Comparison of ENCODE assay signal across 22 cellular contexts in genomic region chr16:4089251-4089810, GRCh38. TPM values are rescaled to one million over a fixed set of nuclear protein-coding genes. Genes with fewer than 3 reads are reported as not detected.
DNase-seq lines count a peak whose midpoint lies in the region; ATAC-seq and TF ChIP-seq lines count a peak whose summit lies in the region.
"Had no signal": no experiment of that assay in that cellular context is flagged by ENCODE, and none has a peak within 500 bp of the region (broad histone marks: within the 10 kb centered on the region; RNA-seq: fewer than 3 reads in every experiment).

No MANE protein-coding gene starts in this region.

- POLR2A ChIA-PET in Panc1 (lab: Charles Lee) = no interaction called here
- POLR2A ChIA-PET in activated CD4-positive, alpha-beta memory T cell treated with anti-CD3 and anti-CD28 coated beads, Interleukin-2, amount 10 ng/mL, durations not matched to agents 7 days and 5 days (lab: Charles Lee) = no interaction called here

- H3K4me1 Mint-ChIP-seq in activated CD4-positive, alpha-beta memory T cell treated with anti-CD3 and anti-CD28 coated beads, Interleukin-2, amount 10 ng/mL, durations not matched to agents 7 days and 5 days = peaks cover 10% of the 10 kb centered on the region
- H3K4me1 Mint-ChIP-seq in immature natural killer cell = peaks cover 10 to 30% of the 10 kb centered on the region in 2 donors

- CTCF ChIA-PET in Panc1 (lab: Charles Lee) = no interaction called here
- CTCF ChIA-PET in activated CD4-positive, alpha-beta memory T cell treated with anti-CD3 and anti-CD28 coated beads, Interleukin-2, amount 10 ng/mL, durations not matched to agents 7 days and 5 days (lab: Charles Lee) = no interaction called here

- H3K4me3 Mint-ChIP-seq in activated CD4-positive, alpha-beta memory T cell treated with anti-CD3 and anti-CD28 coated beads, Interleukin-2, amount 10 ng/mL, durations not matched to agents 7 days and 5 days = no peak overlapping the region
- H3K4me3 Mint-ChIP-seq in immature natural killer cell = no peak overlapping the region
- H3K4me3 Mint-ChIP-seq: activated naive CD8-positive, alpha-beta T cell treated with anti-CD3 and anti-CD28 coated beads, Interleukin-2, amount 10 ng/mL, durations not matched to agents 7 days and 5 days; CD8-positive, alpha-beta T cell; endodermal cell; stimulated activated naive CD8-positive, alpha-beta T cell treated with anti-CD3 and anti-CD28 coated beads, Interleukin-15, Interleukin-2, amounts not matched to agents 100 ng/mL and 50 ng/mL, for 24 hours; T-helper 17 cell had no signal

- WGBS in esophagus muscularis mucosa = 89% methylated on average over 15 of the region's 15 CpGs
- WGBS in suprapubic skin = 95% methylated on average over 15 of the region's 15 CpGs

- H3K9me3 ChIP-seq in Panc1 (ENCODE audit: control insufficient read depth, insufficient read depth, low read depth, low read length) = no peaks in the 10 kb centered on the region
- no peaks in the 10 kb centered on the region for H3K9me3 ChIP-seq in esophagus muscularis mucosa
- no peaks in the 10 kb centered on the region for H3K9me3 ChIP-seq in suprapubic skin
- H3K9me3 ChIP-seq: colonic mucosa, mucosa of descending colon had no signal

- no peaks in the 10 kb centered on the region for H3K27me3 Mint-ChIP-seq in activated CD4-positive, alpha-beta memory T cell treated with anti-CD3 and anti-CD28 coated beads, Interleukin-2, amount 10 ng/mL, durations not matched to agents 7 days and 5 days
- H3K27me3 Mint-ChIP-seq in immature natural killer cell (ENCODE audit: low read depth in 3 of 3) = peaks cover 0 to 5% (median 2%) of the 10 kb centered on the region in 3 donors
- H3K27me3 Mint-ChIP-seq: T-helper 17 cell had no signal

- no peaks in the 10 kb centered on the region for H3K36me3 Mint-ChIP-seq in activated CD4-positive, alpha-beta memory T cell treated with anti-CD3 and anti-CD28 coated beads, Interleukin-2, amount 10 ng/mL, durations not matched to agents 7 days and 5 days (ENCODE audit: low read depth)
- H3K36me3 Mint-ChIP-seq in immature natural killer cell = peaks cover 0 to 4% (median 0%) of the 10 kb centered on the region in 3 donors
- H3K36me3 Mint-ChIP-seq: activated naive CD8-positive, alpha-beta T cell treated with anti-CD3 and anti-CD28 coated beads, Interleukin-2, amount 10 ng/mL, durations not matched to agents 7 days and 5 days; CD8-positive, alpha-beta T cell had no signal

- no peak overlapping the region for H3K4me3 ChIP-seq in Panc1 (ENCODE audit: low read depth in 2 of 2, low read length in 2 of 2)
- no peak overlapping the region for H3K4me3 ChIP-seq in esophagus muscularis mucosa
- no peak overlapping the region for H3K4me3 ChIP-seq in suprapubic skin
- H3K4me3 ChIP-seq: colonic mucosa, GM12878, mucosa of descending colon had no signal

- no TSS peak for BruUV-seq in Panc1 (replicated peaks; lab: Mats Ljungman, UMichigan)

- no peak for ATAC-seq in Panc1
- ATAC-seq: CD8-positive, alpha-beta T cell; GM12878; T-helper 17 cell had no signal

- H3K36me3 ChIP-seq in Panc1 (ENCODE audit: control insufficient read depth, insufficient read depth, low read length) = no peaks in the 10 kb centered on the region
- H3K36me3 ChIP-seq in esophagus muscularis mucosa = no peaks in the 10 kb centered on the region
- no peaks in the 10 kb centered on the region for H3K36me3 ChIP-seq in suprapubic skin
- H3K36me3 ChIP-seq: colonic mucosa had no signal

- H3K4me1 ChIP-seq in Panc1 (ENCODE audit: control insufficient read depth, insufficient read depth, low read length) = peaks cover 41% of the 10 kb centered on the region
- peaks cover 19 to 66% (median 62%) of the 10 kb centered on the region in 4 donors for H3K4me1 ChIP-seq in esophagus muscularis mucosa
- H3K4me1 ChIP-seq in suprapubic skin = peaks cover 20% of the 10 kb centered on the region
- H3K4me1 ChIP-seq: colonic mucosa had no signal

- intact Hi-C loops in Panc1 (cut with micrococcal nuclease; ENCODE audit: unreplicated experiment) (no loop called here), esophagus muscularis mucosa (cut with DNase I) (no loop called here)

- no peak for TF ChIP-seq EP300 in esophagus muscularis mucosa (IDR thresholded peaks at IDR 0.05)
- no peak for TF ChIP-seq EP300 in suprapubic skin (IDR thresholded peaks at IDR 0.05)

- in situ Hi-C loops in Panc1 (cut with HindIII; ENCODE audit: low pct_unique_long_range_greater_than_20kb, low sequenced_read_pairs) = no loop called here

- H3K27ac Mint-ChIP-seq in activated CD4-positive, alpha-beta memory T cell treated with anti-CD3 and anti-CD28 coated beads, Interleukin-2, amount 10 ng/mL, durations not matched to agents 7 days and 5 days = no peak overlapping the region
- H3K27ac Mint-ChIP-seq in immature natural killer cell = no peak overlapping the region
- H3K27ac Mint-ChIP-seq: activated naive CD8-positive, alpha-beta T cell treated with anti-CD3 and anti-CD28 coated beads, Interleukin-2, amount 10 ng/mL, durations not matched to agents 7 days and 5 days; activated T-helper 2 cell treated with anti-CD3 and anti-CD28 coated beads, Interferon-gamma antibody, Interleukin-2, Interleukin-4, amounts not matched to agents 10 μg/mL and 5 μg/mL and 100 μg/mL, durations not matched to agents 14 hours and 24 hours and 36 hours; CD8-positive, alpha-beta T cell; endodermal cell; stimulated activated naive CD8-positive, alpha-beta T cell treated with anti-CD3 and anti-CD28 coated beads, Interleukin-15, Interleukin-2, amounts not matched to agents 100 ng/mL and 50 ng/mL, for 24 hours had no signal

- TF ChIP-seq CTCF in Panc1 (IDR thresholded peaks at IDR 0.05) = no peak
- TF ChIP-seq CTCF in esophagus muscularis mucosa (IDR thresholded peaks at IDR 0.05) = no peak
- no peak for TF ChIP-seq CTCF in suprapubic skin (IDR thresholded peaks at IDR 0.05)

- no peak for TF ChIP-seq POLR2A in esophagus muscularis mucosa (IDR thresholded peaks at IDR 0.05; ENCODE audit: low read depth)
- no peak for TF ChIP-seq POLR2A in suprapubic skin (IDR thresholded peaks at IDR 0.05)

- DNase-seq in Panc1 (ENCODE audit: low read depth, low spot score) (no peak), esophagus muscularis mucosa (ENCODE audit: extremely low spot score) (no peak), myocyte (ENCODE audit: low read depth) (peak; percentile 21), suprapubic skin (ENCODE audit: low spot score in 2 of 2) (peak; percentile 19 to 58), dedifferentiated amniotic fluid mesenchymal stem cell (ENCODE audit: extremely low spot score) (no peak), immature natural killer cell (no peak)
- no peak for DNase-seq in activated CD4-positive, alpha-beta memory T cell treated with anti-CD3 and anti-CD28 coated beads, Interleukin-2, amount 10 ng/mL, durations not matched to agents 7 days and 5 days
- DNase-seq: activated CD4-positive, alpha-beta T cell treated with anti-CD3 and anti-CD28 coated beads, Interleukin-2, amount 50 U/mL, for 1 hour; activated CD8-positive, alpha-beta memory T cell treated with anti-CD3 and anti-CD28 coated beads, Interleukin-2, amount 50 U/mL, for 48 hours; activated naive CD8-positive, alpha-beta T cell treated with anti-CD3 and anti-CD28 coated beads, Interleukin-2, amount 10 ng/mL, durations not matched to agents 7 days and 5 days; CD8-positive, alpha-beta T cell; DMS153; endodermal cell; NCI-H510A; stimulated activated CD4-positive, alpha-beta T cell treated with anti-CD3 and anti-CD28 coated beads, Interleukin-12 subunit alpha, Interleukin-12 subunit beta, amount 100 ng/mL, for 4 hours; T-helper 17 cell had no signal

- no peaks in the 10 kb centered on the region for H3K27me3 ChIP-seq in Panc1 (ENCODE audit: control insufficient read depth, insufficient read depth, low read length)
- H3K27me3 ChIP-seq in esophagus muscularis mucosa = no peaks in the 10 kb centered on the region
- no peaks in the 10 kb centered on the region for H3K27me3 ChIP-seq in suprapubic skin
- H3K27me3 ChIP-seq: colonic mucosa had no signal

- H3K9me3 Mint-ChIP-seq in activated CD4-positive, alpha-beta memory T cell treated with anti-CD3 and anti-CD28 coated beads, Interleukin-2, amount 10 ng/mL, durations not matched to agents 7 days and 5 days = no peaks in the 10 kb centered on the region
- H3K9me3 Mint-ChIP-seq in immature natural killer cell = no peaks in the 10 kb centered on the region
- H3K9me3 Mint-ChIP-seq: activated naive CD8-positive, alpha-beta T cell treated with anti-CD3 and anti-CD28 coated beads, Interleukin-2, amount 10 ng/mL, durations not matched to agents 7 days and 5 days; activated T-helper 2 cell treated with anti-CD3 and anti-CD28 coated beads, Interferon-gamma antibody, Interleukin-2, Interleukin-4, amounts not matched to agents 10 μg/mL and 5 μg/mL and 100 μg/mL, durations not matched to agents 14 hours and 24 hours and 36 hours; CD8-positive, alpha-beta T cell; endodermal cell; stimulated activated naive CD8-positive, alpha-beta T cell treated with anti-CD3 and anti-CD28 coated beads, Interleukin-15, Interleukin-2, amounts not matched to agents 100 ng/mL and 50 ng/mL, for 24 hours had no signal

- peak overlapping the region; percentile 89 for H3K27ac ChIP-seq in Panc1 (ENCODE audit: low read length)
- H3K27ac ChIP-seq in esophagus muscularis mucosa (replicated peaks in 1 of 4) = peak overlapping the region in 3 of 4 donors; percentile 46 to 71 (median 66)
- no peak overlapping the region for H3K27ac ChIP-seq in suprapubic skin
- H3K27ac ChIP-seq: VCaP had no signal

RNA-seq across cellular contexts. Expression of gene ADCY9, which starts 26.9 kb away (rescaled TPM):
- total RNA-seq in Panc1 (2021; ENCODE audit: unreplicated experiment) (29.8 TPM), esophagus muscularis mucosa (10 to 100 TPM; 35.8 to 72.9 (median 55.7) TPM), myocyte (28.4 and 31.7 TPM in 2 replicates), suprapubic skin (10 to 100 TPM; 21.5 to 27.2 (median 26.4) TPM)
- 23.2 TPM for polyA plus RNA-seq in Panc1 (2012; ENCODE audit: insufficient read length)
- 15.3 TPM for polyA plus RNA-seq in myocyte (2012)
- 1 to 10 TPM; 9.0 to 9.5 TPM for total RNA-seq in activated CD4-positive, alpha-beta memory T cell treated with anti-CD3 and anti-CD28 coated beads, Interleukin-2, amount 10 ng/mL, durations not matched to agents 7 days and 5 days
- polyA plus RNA-seq in immature natural killer cell = 1 to 10 TPM; 1.1 to 1.5 (median 1.4) TPM

Comparison
In these comparisons a context has a peak if more than half of its experiments do, and no peak if none do; other contexts are left out.
1. DNase-seq: peak in myocyte (single experiment) and suprapubic skin (2 of 2); none in Panc1 (single experiment), esophagus muscularis mucosa (single experiment), activated CD4-positive, alpha-beta memory T cell treated with anti-CD3 and anti-CD28 coated beads, Interleukin-2, amount 10 ng/mL, durations not matched to agents 7 days and 5 days (single experiment), dedifferentiated amniotic fluid mesenchymal stem cell (single experiment) and immature natural killer cell (0 of 3).